20 cellular contexts compared by ENCODE assay signal in genomic region chr6:44129841-44130322, GRCh38. TPM values are rescaled to one million over a fixed set of nuclear protein-coding genes. Genes with fewer than 3 reads are reported as not detected.
DNase-seq lines count a peak whose midpoint lies in the region; ATAC-seq and TF ChIP-seq lines count a peak whose summit lies in the region.
"Had no signal": no experiment of that assay in that cellular context is flagged by ENCODE, and none has a peak within 500 bp of the region (broad histone marks: within the 10 kb centered on the region; RNA-seq: fewer than 3 reads in every experiment).

No MANE protein-coding gene starts in this region.

- peaks cover 14% of the 10 kb centered on the region for H3K36me3 Mint-ChIP-seq in activated CD4-positive, alpha-beta T cell treated with anti-CD3 and anti-CD28 coated beads, Interleukin-2, amount 10 ng/mL, durations not matched to agents 7 days and 5 days (ENCODE audit: low read depth)
- peaks cover 3% of the 10 kb centered on the region for H3K36me3 Mint-ChIP-seq in T-helper 17 cell (ENCODE audit: low read depth)
- peaks cover under 1% of the 10 kb centered on the region for H3K36me3 Mint-ChIP-seq in endothelial cell (ENCODE audit: low read depth, unreplicated experiment)

- no peaks in the 10 kb centered on the region for H3K9me3 Mint-ChIP-seq in activated CD4-positive, alpha-beta T cell treated with anti-CD3 and anti-CD28 coated beads, Interleukin-2, amount 10 ng/mL, durations not matched to agents 7 days and 5 days
- no peaks in the 10 kb centered on the region for H3K9me3 Mint-ChIP-seq in endothelial cell (ENCODE audit: unreplicated experiment)
- H3K9me3 Mint-ChIP-seq: CD8-positive, alpha-beta T cell had no signal

- H3K4me3 ChIP-seq in ascending aorta, result no peak overlapping the region
- H3K4me3 ChIP-seq: GM23248, tibial artery had no signal

- no peak for TF ChIP-seq CTCF in endothelial cell (IDR thresholded peaks at IDR 0.05; ENCODE audit: unreplicated experiment)
- TF ChIP-seq CTCF in ascending aorta (IDR thresholded peaks at IDR 0.05), result no peak

- intact Hi-C loops in posterior vena cava (cut with DNase I), result no loop called here
- intact Hi-C loops in head of caudate nucleus (cut with DNase I), result no loop called here
- intact Hi-C loops in ascending aorta (cut with DNase I), result loop anchor here (2.0 to 5.0 kb wide), 4 partner anchors 21 to 503 kb away; partner anchors contain the start of genes GTPBP2 and SLC29A1

- no peak for ATAC-seq in T-helper 17 cell
- ATAC-seq: CD8-positive, alpha-beta T cell; left colon had no signal

- H3K27me3 Mint-ChIP-seq in activated CD4-positive, alpha-beta T cell treated with anti-CD3 and anti-CD28 coated beads, Interleukin-2, amount 10 ng/mL, durations not matched to agents 7 days and 5 days, result no peaks in the 10 kb centered on the region
- H3K27me3 Mint-ChIP-seq in T-helper 17 cell, result no peaks in the 10 kb centered on the region
- H3K27me3 Mint-ChIP-seq in endothelial cell (ENCODE audit: unreplicated experiment), result peaks cover 15% of the 10 kb centered on the region

- CTCF ChIA-PET in activated CD4-positive, alpha-beta T cell treated with anti-CD3 and anti-CD28 coated beads, Interleukin-2, amount 10 ng/mL, durations not matched to agents 7 days and 5 days (lab: Charles Lee), result interaction anchor here (0.6 to 1.5 kb wide), 5 partner anchors 12 to 41 kb away, joined by 3 to 4 read pairs (median 3); no protein-coding TSS in a partner anchor

- H3K27me3 ChIP-seq in ascending aorta, result no peaks in the 10 kb centered on the region
- H3K27me3 ChIP-seq: tibial artery had no signal

- peaks cover 37% of the 10 kb centered on the region for H3K4me1 Mint-ChIP-seq in activated CD4-positive, alpha-beta T cell treated with anti-CD3 and anti-CD28 coated beads, Interleukin-2, amount 10 ng/mL, durations not matched to agents 7 days and 5 days
- H3K4me1 Mint-ChIP-seq in T-helper 17 cell (peaks cover 30% of the 10 kb centered on the region), endothelial cell (ENCODE audit: unreplicated experiment) (peaks cover 16% of the 10 kb centered on the region)

- DNase-seq in activated CD4-positive, alpha-beta T cell treated with anti-CD3 and anti-CD28 coated beads, Interleukin-2, amount 10 ng/mL, durations not matched to agents 7 days and 5 days, result no peak
- DNase-seq in activated CD4-positive, alpha-beta T cell treated with anti-CD3 and anti-CD28 coated beads for 48 hours, result no peak
- DNase-seq in T-helper 17 cell (no peak), endothelial cell (ENCODE audit: low spot score) (no peak), posterior vena cava (ENCODE audit: low spot score) (peak; percentile 55), DMS 273 treated with DMSO at 0.1 percent for 48 hours (lab: John Stamatoyannopoulos, UW) (no peak), head of caudate nucleus (no peak), ascending aorta (ENCODE audit: low spot score in 2 of 2) (no peak)
- DNase-seq: activated naive CD4-positive, alpha-beta T cell treated with Interleukin-2 at 50 U/mL for 16 hours; CD8-positive, alpha-beta T cell; effector memory CD4-positive, alpha-beta T cell; GM23248; left colon; NCI-H1930; NCI-H524; stimulated activated CD4-positive, alpha-beta T cell treated with anti-CD3 and anti-CD28 coated beads, Interleukin-1b, Interleukin-23, amount 100 ng/mL, for 48 hours; tibial artery; WERI-Rb-1 had no signal

- H3K27ac Mint-ChIP-seq in activated CD4-positive, alpha-beta T cell treated with anti-CD3 and anti-CD28 coated beads, Interleukin-2, amount 10 ng/mL, durations not matched to agents 7 days and 5 days, result no peak overlapping the region
- peak overlapping the region; percentile 34 for H3K27ac Mint-ChIP-seq in T-helper 17 cell
- no peak overlapping the region for H3K27ac Mint-ChIP-seq in endothelial cell (ENCODE audit: unreplicated experiment)
- H3K27ac Mint-ChIP-seq: CD8-positive, alpha-beta T cell had no signal

- H3K9me3 ChIP-seq in T-helper 17 cell (ENCODE audit: control insufficient read depth, low read length, poor library complexity, severe bottlenecking) (no peaks in the 10 kb centered on the region), ascending aorta (no peaks in the 10 kb centered on the region)
- H3K9me3 ChIP-seq: tibial artery had no signal

- no peak overlapping the region for H3K27ac ChIP-seq in ascending aorta
- H3K27ac ChIP-seq: GM23248, tibial artery, WERI-Rb-1 had no signal

- peaks cover 0 to 4% of the 10 kb centered on the region in 2 donors for H3K36me3 ChIP-seq in ascending aorta

- POLR2A ChIA-PET in activated CD4-positive, alpha-beta T cell treated with anti-CD3 and anti-CD28 coated beads, Interleukin-2, amount 10 ng/mL, durations not matched to agents 7 days and 5 days (lab: Charles Lee), result no interaction called here

- H3K4me3 Mint-ChIP-seq in activated CD4-positive, alpha-beta T cell treated with anti-CD3 and anti-CD28 coated beads, Interleukin-2, amount 10 ng/mL, durations not matched to agents 7 days and 5 days, result peak overlapping the region; percentile 92
- H3K4me3 Mint-ChIP-seq in T-helper 17 cell (no peak overlapping the region), endothelial cell (ENCODE audit: unreplicated experiment) (peak overlapping the region; percentile 42)

- H3K4me1 ChIP-seq in ascending aorta, result peaks cover 0 to 15% of the 10 kb centered on the region in 2 donors

RNA-seq across cellular contexts. Expression of gene TMEM63B, which starts 2.5 kb away (rescaled TPM):
- total RNA-seq in activated CD4-positive, alpha-beta T cell treated with anti-CD3 and anti-CD28 coated beads, Interleukin-2, amount 10 ng/mL, durations not matched to agents 7 days and 5 days, result 10 to 100 TPM; 14.5 to 15.3 TPM
- total RNA-seq in T-helper 17 cell (10 to 100 TPM; 25.6 to 27.1 TPM), endothelial cell (ENCODE audit: unreplicated experiment) (33.4 TPM), posterior vena cava (10 to 100 TPM; 23.7 to 28.1 TPM), ascending aorta (9.6 TPM)

RNA-seq across cellular contexts. Expression of gene MRPL14, which starts 2.6 kb away (rescaled TPM):
- 10 to 100 TPM; 37.6 to 47.2 TPM for total RNA-seq in activated CD4-positive, alpha-beta T cell treated with anti-CD3 and anti-CD28 coated beads, Interleukin-2, amount 10 ng/mL, durations not matched to agents 7 days and 5 days
- 10 to 100 TPM; 13.2 to 13.7 TPM for total RNA-seq in T-helper 17 cell
- total RNA-seq in endothelial cell (ENCODE audit: unreplicated experiment), result 30.3 TPM
- total RNA-seq in posterior vena cava, result 10 to 100 TPM; 26.4 to 33.5 TPM
- total RNA-seq in ascending aorta, result 61.8 TPM

RNA-seq across cellular contexts. Expression of gene CAPN11, which starts 28.7 kb away (rescaled TPM):
- total RNA-seq in activated CD4-positive, alpha-beta T cell treated with anti-CD3 and anti-CD28 coated beads, Interleukin-2, amount 10 ng/mL, durations not matched to agents 7 days and 5 days, result 1 to 10 TPM; 2.5 to 3.0 TPM
- total RNA-seq in T-helper 17 cell (1 to 10 TPM in 1 of 2 donors, under 1 TPM in 1; 0.26 to 1.0 TPM), endothelial cell (ENCODE audit: unreplicated experiment) (2.3 TPM), posterior vena cava (1 to 10 TPM in 1 of 2 donors, under 1 TPM in 1; 0.24 to 1.5 TPM), ascending aorta (0.43 TPM)
- total RNA-seq: activated CD8-positive, alpha-beta memory T cell treated with anti-CD3 and anti-CD28 coated beads for 36 hours; GM23248; renal cortical epithelial cell had no signal
